Comparison of ENCODE assay signal across 19 cellular contexts in genomic region chr1:6426972-6427350, GRCh38. TPM values are rescaled to one million over a fixed set of nuclear protein-coding genes. Genes with fewer than 3 reads are reported as not detected.
"Had no signal": no experiment of that assay in that cellular context is flagged by ENCODE, and none has a peak within 500 bp of the region (broad histone marks: within the 10 kb centered on the region; RNA-seq: fewer than 3 reads in every experiment).

No MANE protein-coding gene starts in this region.

- H3K4me3 ChIP-seq: SJSA1 had no signal

- H3K36me3 ChIP-seq: SJSA1 had no signal

- DNase-seq: activated B cell treated with CpG ODN at 0.5 μM for 24 hours; activated CD4-positive, alpha-beta memory T cell treated with anti-CD3 and anti-CD28 coated beads for 36 hours; activated CD4-positive, alpha-beta T cell treated with anti-CD3 and anti-CD28 coated beads, Interleukin-2, amount 10 ng/mL, durations not matched to agents 7 days and 5 days; activated CD8-positive, alpha-beta memory T cell treated with anti-CD3 and anti-CD28 coated beads for 24 hours; activated gamma-delta T cell treated with Interleukin-2 at 50 U/mL for 16 hours; activated naive CD4-positive, alpha-beta T cell treated with anti-CD3 and anti-CD28 coated beads, Interleukin-2, amount 10 ng/mL, durations not matched to agents 7 days and 5 days; activated T-cell treated with anti-CD3 and anti-CD28 coated beads, Interleukin-2, amount 50 U/mL, for 72 hours; aorta; central memory CD4-positive, alpha-beta T cell; Karpas-422; NCI-H1105 treated with DMSO at 0.1 percent for 48 hours; NCI-H146; NCI-H187 treated with DMSO at 0.1 percent for 48 hours; NCI-H2081 treated with DMSO at 0.1 percent for 48 hours; NCI-H446; NCI-H524; SHP77 had no signal

- ATAC-seq: activated T-cell treated with anti-CD3 and anti-CD28 coated beads, Interleukin-2, amount 50 U/mL, for 72 hours had no signal

- H3K27ac ChIP-seq: SJSA1 had no signal

RNA-seq across cellular contexts. Expression of gene ESPN, which starts 2.4 kb away (rescaled TPM):
- total RNA-seq: RPMI7951, SJSA1 had no signal

RNA-seq across cellular contexts. Expression of gene HES2, which starts 7.2 kb away (rescaled TPM):
- total RNA-seq: activated B cell treated with CpG ODN at 0.5 μM for 24 hours, SJSA1 had no signal
